20 cellular contexts compared by ENCODE assay signal in genomic region chr20:61805365-61805764, GRCh38.
"Had no signal": no experiment of that assay in that cellular context is flagged by ENCODE, and none has a peak within 500 bp of the region (broad histone marks: within the 10 kb centered on the region; RNA-seq: fewer than 3 reads in every experiment).

No MANE protein-coding gene starts in this region.

- H3K4me3 ChIP-seq: esophagus muscularis mucosa, gastroesophageal sphincter, hepatocyte, right atrium auricular region, sigmoid colon, skin epidermis, thyroid gland, upper lobe of left lung, vagina had no signal

- H3K36me3 Mint-ChIP-seq: naive thymus-derived CD4-positive, alpha-beta T cell had no signal

- H3K27ac Mint-ChIP-seq: dendritic cell treated with granulocyte-macrophage colony-stimulating factor and Interleukin-4, amounts not matched to agents 40 ng/mL and 50 ng/mL, for 4 days; effector memory CD8-positive, alpha-beta T cell; naive thymus-derived CD4-positive, alpha-beta T cell; nephron progenitor cell had no signal

- ATAC-seq: effector memory CD8-positive, alpha-beta T cell; gastroesophageal sphincter; left lobe of liver; naive thymus-derived CD4-positive, alpha-beta T cell had no signal

- H3K4me3 Mint-ChIP-seq: dendritic cell treated with granulocyte-macrophage colony-stimulating factor and Interleukin-4, amounts not matched to agents 40 ng/mL and 50 ng/mL, for 4 days; effector memory CD8-positive, alpha-beta T cell; naive thymus-derived CD4-positive, alpha-beta T cell; nephron progenitor cell had no signal

- H3K9me3 Mint-ChIP-seq: dendritic cell treated with granulocyte-macrophage colony-stimulating factor and Interleukin-4, amounts not matched to agents 40 ng/mL and 50 ng/mL, for 4 days; effector memory CD8-positive, alpha-beta T cell; nephron progenitor cell had no signal

- H3K36me3 ChIP-seq: esophagus muscularis mucosa, gastroesophageal sphincter, neutrophil, right atrium auricular region, sigmoid colon, thyroid gland, upper lobe of left lung, vagina had no signal

- H3K9me3 ChIP-seq: esophagus muscularis mucosa, gastroesophageal sphincter, neutrophil, right atrium auricular region, sigmoid colon, thyroid gland, upper lobe of left lung, vagina had no signal

- DNase-seq: effector memory CD8-positive, alpha-beta T cell; mesendoderm; naive thymus-derived CD4-positive, alpha-beta T cell; nephron progenitor cell; sigmoid colon; stimulated activated CD4-positive, alpha-beta T cell treated with anti-CD3 and anti-CD28 coated beads, Interleukin-12 subunit alpha, Interleukin-12 subunit beta, amount 100 ng/mL, for 4 hours; stimulated activated CD4-positive, alpha-beta T cell treated with anti-CD3 and anti-CD28 coated beads, Interleukin-2, amount 100 ng/mL, for 48 hours; stimulated activated naive CD4-positive, alpha-beta T cell treated with Interleukin-2 at 50 U/mL for 16 hours; thyroid gland had no signal

- H3K27ac ChIP-seq: epithelial cell of prostate, esophagus muscularis mucosa, gastroesophageal sphincter, hepatocyte, neutrophil, right atrium auricular region, sigmoid colon, skin epidermis, thyroid gland, upper lobe of left lung, vagina had no signal

- H3K27me3 ChIP-seq: hepatocyte, right atrium auricular region, upper lobe of left lung, vagina had no signal
